ENCODE assay signal across 2 cellular contexts in genomic region chr7:122679269-122679709, GRCh38.
A peak's percentile ranks its signal among the peaks of the same experiment; 100 is the strongest.
TF ChIP-seq lines count a peak whose summit lies in the region.

No MANE protein-coding gene starts in this region.

TF ChIP-seq in WTC11, 78 proteins besides CTCF, POLR2A, EP300 and RAD21 (continued from another document):
- TF ChIP-seq AFF4 (CRISPR knock-in tag; IDR thresholded peaks at IDR 0.05; ENCODE audit: borderline replicate concordance): peak; percentile 45; the same call in 1 of the 2 replicates
- peak; percentile 99 for TF ChIP-seq TEAD1 (CRISPR knock-in tag; IDR thresholded peaks at IDR 0.05)
- TF ChIP-seq FOXP4 (CRISPR knock-in tag; IDR thresholded peaks at IDR 0.05): peak; percentile 96
- 0 out of 2 replicates have a peak, but pooled peaks have one; percentile 49 for TF ChIP-seq ZBTB43 (CRISPR knock-in tag; IDR thresholded peaks at IDR 0.05)
- TF ChIP-seq JUN (CRISPR knock-in tag; IDR thresholded peaks at IDR 0.05): peak; percentile 21; the same call in 1 of the 2 replicates
- TF ChIP-seq ZNF232 (CRISPR knock-in tag; IDR thresholded peaks at IDR 0.05): peak; percentile 80; the same call in 1 of the 2 replicates
- peak; percentile 60 for TF ChIP-seq SP1 (CRISPR knock-in tag; conservative IDR thresholded peaks at IDR 0.05)
- TF ChIP-seq SMAD3 (CRISPR knock-in tag; IDR thresholded peaks at IDR 0.05; ENCODE audit: borderline replicate concordance): peak; percentile 56; the same call in 1 of the 2 replicates
- peak; percentile 73; the same call in 1 of the 2 replicates for TF ChIP-seq NFE2L1 (CRISPR knock-in tag; IDR thresholded peaks at IDR 0.05)
- TF ChIP-seq ZNF138 (CRISPR knock-in tag; conservative IDR thresholded peaks at IDR 0.05): 0 out of 2 replicates have a peak, but pooled peaks have one; percentile 36

TF ChIP-seq in HepG2, 621 proteins besides CTCF, POLR2A, EP300 and RAD21 (continued from another document and continues in another):
- TF ChIP-seq ZNF513 (CRISPR knock-in tag; conservative IDR thresholded peaks at IDR 0.05) (0 out of 2 replicates have a peak, but pooled peaks have one; percentile 25), BRD4 (CRISPR knock-in tag; IDR thresholded peaks at IDR 0.05) (peak; percentile 44; the same call in 1 of the 2 replicates), GATAD1 (CRISPR knock-in tag; IDR thresholded peaks at IDR 0.05) (peak; percentile 38; the same call in 1 of the 2 replicates), SNAPC2 (CRISPR knock-in tag; IDR thresholded peaks at IDR 0.05) (peak; percentile 48; the same call in 1 of the 2 replicates), PPARG (CRISPR knock-in tag; conservative IDR thresholded peaks at IDR 0.05) (peak; percentile 94), DRAP1 (CRISPR knock-in tag; IDR thresholded peaks at IDR 0.05) (peak; percentile 51; the same call in 1 of the 2 replicates), FOXA3 (CRISPR knock-in tag; IDR thresholded peaks at IDR 0.05) (peak; percentile 86), ZBTB7A (CRISPR knock-in tag; IDR thresholded peaks at IDR 0.05) (peak; percentile 61; the same call in 1 of the 2 replicates), ZNF335 (CRISPR knock-in tag; IDR thresholded peaks at IDR 0.05) (0 out of 2 replicates have a peak, but pooled peaks have one; percentile 22), JUND (CRISPR knock-in tag; IDR thresholded peaks at IDR 0.05) (peak; percentile 86), TARDBP (CRISPR knock-in tag; IDR thresholded peaks at IDR 0.05) (peak; percentile 92), FOXK1 (CRISPR knock-in tag; IDR thresholded peaks at IDR 0.05; ENCODE audit: borderline replicate concordance, low read depth) (peak; percentile 79), RARA (CRISPR knock-in tag; IDR thresholded peaks at IDR 0.05) (peak; percentile 98), ZSCAN31 (CRISPR knock-in tag; IDR thresholded peaks at IDR 0.05; ENCODE audit: low read depth) (peak; percentile 38; the same call in 1 of the 2 replicates), ZBTB7B (CRISPR knock-in tag; IDR thresholded peaks at IDR 0.05) (peak; percentile 70), ZNF740 (CRISPR knock-in tag; IDR thresholded peaks at IDR 0.05) (peak; percentile 90), ZNF142 (CRISPR knock-in tag; IDR thresholded peaks at IDR 0.05) (0 out of 2 replicates have a peak, but pooled peaks have one; percentile 42), MNT (IDR thresholded peaks at IDR 0.05) (peak; percentile 53), MYPOP (CRISPR knock-in tag; IDR thresholded peaks at IDR 0.05) (0 out of 2 replicates have a peak, but pooled peaks have one; percentile 41), ZNF362 (CRISPR knock-in tag; IDR thresholded peaks at IDR 0.05; ENCODE audit: borderline replicate concordance) (peak; percentile 46; the same call in 1 of the 2 replicates), THRA (CRISPR knock-in tag; IDR thresholded peaks at IDR 0.05; ENCODE audit: borderline replicate concordance) (peak; percentile 40; the same call in 1 of the 2 replicates), KMT2B (CRISPR knock-in tag; IDR thresholded peaks at IDR 0.05) (0 out of 2 replicates have a peak, but pooled peaks have one; percentile 41), ESRRA (CRISPR knock-in tag; IDR thresholded peaks at IDR 0.05; ENCODE audit: low read depth) (peak; percentile 100), FOXP4 (CRISPR knock-in tag; IDR thresholded peaks at IDR 0.05) (peak; percentile 95), ZMYM2 (CRISPR knock-in tag; IDR thresholded peaks at IDR 0.05) (peak; percentile 81; the same call in 1 of the 2 replicates), ARNTL (CRISPR knock-in tag; IDR thresholded peaks at IDR 0.05) (peak; percentile 67; the same call in 1 of the 2 replicates), MIER3 (CRISPR knock-in tag; IDR thresholded peaks at IDR 0.05; ENCODE audit: borderline replicate concordance) (peak; percentile 79; the same call in 1 of the 2 replicates), TFE3 (CRISPR knock-in tag; IDR thresholded peaks at IDR 0.05) (peak; percentile 99), ZNF414 (CRISPR knock-in tag; IDR thresholded peaks at IDR 0.05) (peak; percentile 66; the same call in 1 of the 2 replicates), HHEX (CRISPR knock-in tag; IDR thresholded peaks at IDR 0.05) (peak; percentile 76), POGZ (CRISPR knock-in tag; IDR thresholded peaks at IDR 0.05) (peak; percentile 96)
